In the genomic region with DNA sequence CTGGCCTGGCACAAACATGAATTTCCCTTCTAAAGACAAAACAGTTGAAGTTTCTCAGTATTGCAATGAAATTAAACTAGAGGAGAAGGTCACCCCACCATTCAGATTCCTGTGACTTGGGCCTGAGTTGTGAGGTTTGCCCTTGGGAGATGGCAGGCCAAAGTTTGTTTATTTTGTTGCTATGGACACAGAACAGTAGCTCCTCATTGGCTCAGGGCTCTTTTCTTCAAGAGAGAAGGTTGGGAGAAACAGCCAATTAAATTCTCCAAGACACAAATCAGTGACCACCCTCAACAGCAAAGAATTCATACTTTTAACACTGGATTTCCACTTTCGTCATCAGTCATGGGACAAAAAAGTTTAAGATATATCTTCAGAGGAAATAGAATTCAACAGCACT, we compare ENCODE assay signal across 9 cellular contexts. TPM values are rescaled to one million over a fixed set of nuclear protein-coding genes. Genes with fewer than 3 reads are reported as not detected.
DNase-seq lines count a peak whose midpoint lies in the region; ATAC-seq and TF ChIP-seq lines count a peak whose summit lies in the region.
"Had no signal": no experiment of that assay in that cellular context is flagged by ENCODE, and none has a peak within 500 bp of the region (broad histone marks: within the 10 kb centered on the region; RNA-seq: fewer than 3 reads in every experiment).

A gene with protein sequence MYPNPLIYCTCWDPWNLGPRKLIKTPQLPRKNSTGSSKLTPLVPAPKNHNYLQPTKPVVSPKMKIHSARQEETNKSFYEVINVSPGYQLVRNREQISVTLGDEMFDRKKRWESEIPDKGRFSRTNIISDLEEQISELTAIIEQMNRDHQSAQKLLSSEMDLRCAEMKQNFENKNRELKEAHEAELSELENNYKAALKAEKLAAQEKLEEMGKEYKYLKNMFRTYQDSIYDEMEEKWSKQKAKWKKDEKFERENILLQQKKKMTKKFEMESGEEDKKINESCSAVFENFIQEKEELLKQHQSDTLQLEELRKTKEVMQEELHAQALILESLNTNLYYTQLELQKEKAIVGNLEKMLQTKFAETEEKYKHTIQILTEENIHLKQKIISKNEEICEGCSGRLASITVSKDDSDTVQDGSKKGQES (minus strand): TSS at position 130 of the 400 bp plus-strand sequence. CDS start 5,941 bp downstream, outside the sequence.

- POLR2A ChIA-PET in PC-3 (lab: Charles Lee; ENCODE audit: unreplicated experiment) = no interaction called here

- no peaks in the 10 kb centered on the region for H4K20me1 ChIP-seq in PC-3 (ENCODE audit: low read length)

- H3K4me1 ChIP-seq in PC-3 (ENCODE audit: insufficient read depth, low read length) (peaks cover 13% of the 10 kb centered on the region), neuron (ENCODE audit: insufficient read depth, low read length) (peaks cover 11% of the 10 kb centered on the region)

- TF ChIP-seq CTCF in PC-3 (conservative IDR thresholded peaks at IDR 0.05; ENCODE audit: low read depth, low read length) (no peak), fibroblast of pulmonary artery (IDR thresholded peaks at IDR 0.05; ENCODE audit: low read length, missing control alignments) (no peak)

- peak; percentile 65 for DNase-seq in EL
- peak; percentile 45 for DNase-seq in PC-3
- peak; percentile 82 for DNase-seq in fibroblast of pulmonary artery (ENCODE audit: low read depth)
- DNase-seq in NCI-H1417 treated with DMSO at 0.1 percent for 48 hours (lab: John Stamatoyannopoulos, UW) = no peak
- no peak for DNase-seq in activated effector memory CD4-positive, alpha-beta T cell treated with Interleukin-2 at 50 U/mL for 16 hours
- DNase-seq in NCI-H1105 (lab: John Stamatoyannopoulos, UW) = no peak
- DNase-seq: NK-92 treated with Interleukin-12 subunit alpha and Interleukin-12 subunit beta, amount 100 ng/mL, for 24 hours had no signal

- H3K9me3 ChIP-seq in PC-3 (ENCODE audit: low read length) (no peaks in the 10 kb centered on the region), neuron (ENCODE audit: low read length) (peaks cover 3% of the 10 kb centered on the region)

- no peak within 1 kb of the TSS for H2AFZ ChIP-seq in PC-3 (ENCODE audit: low read length)
- peak within 1 kb of the TSS; percentile 58 for H2AFZ ChIP-seq in neuron (ENCODE audit: low read depth, low read length)

- no peaks in the 10 kb centered on the region for H3K79me2 ChIP-seq in PC-3 (ENCODE audit: low read length)

- no peak for ATAC-seq in PC-3
- no peak for ATAC-seq in GM21447 (IDR thresholded peaks at IDR 0.05; ENCODE audit: unreplicated experiment)

- no peaks in the 10 kb centered on the region for H3K36me3 ChIP-seq in PC-3 (ENCODE audit: low read depth, low read length)
- peaks cover 3% of the 10 kb centered on the region for H3K36me3 ChIP-seq in neuron (ENCODE audit: insufficient read depth, low read length)

- H3K27me3 ChIP-seq in PC-3 (ENCODE audit: low read length) (no peaks in the 10 kb centered on the region), neuron (ENCODE audit: insufficient read depth, low read length) (no peaks in the 10 kb centered on the region)

- H3F3A ChIP-seq in PC-3 (ENCODE audit: low read length, unreplicated experiment) = peaks cover 7% of the 10 kb centered on the region

- intact Hi-C loops in PC-3 (cut with micrococcal nuclease) = loop anchor here (5.0 kb wide), 1 partner anchor 60 kb away; no protein-coding TSS in a partner anchor

- no peak within 1 kb of the TSS for H3K4me3 ChIP-seq in PC-3 (ENCODE audit: low read length)
- no peak within 1 kb of the TSS for H3K4me3 ChIP-seq in fibroblast of pulmonary artery (replicated peaks; ENCODE audit: low read depth, low read length)
- H3K4me3 ChIP-seq in neuron (ENCODE audit: low read length) = peak within 1 kb of the TSS; percentile 1

- no peaks in the 10 kb centered on the region for H3K9me2 ChIP-seq in PC-3 (replicated peaks; ENCODE audit: low read length)

- no TSS peak for BruUV-seq in PC-3 (replicated peaks; lab: Mats Ljungman, UMichigan)

- H3K9ac ChIP-seq in PC-3 (ENCODE audit: low read length) = no peak within 1 kb of the TSS

- H3K4me2 ChIP-seq in PC-3 (ENCODE audit: low read length) = no peak within 1 kb of the TSS

- H3K27ac ChIP-seq in PC-3 (ENCODE audit: low read length) = no peak within 1 kb of the TSS

- CTCF ChIA-PET in PC-3 (lab: Charles Lee) = no interaction called here

RNA-seq across cellular contexts. Expression of the gene that starts here (rescaled TPM):
- 0.26 and 5.9 TPM in 2 replicates for total RNA-seq in PC-3 (2014; rRNA removed)

Comparison
In these comparisons a context has a peak if more than half of its experiments do, and no peak if none do; other contexts are left out.
1. DNase-seq: peak in EL (single experiment), PC-3 (single experiment) and fibroblast of pulmonary artery (single experiment); none in NCI-H1417 treated with DMSO at 0.1 percent for 48 hours (single experiment), activated effector memory CD4-positive, alpha-beta T cell treated with Interleukin-2 at 50 U/mL for 16 hours (single experiment) and NCI-H1105 (single experiment).